In the genomic region with DNA sequence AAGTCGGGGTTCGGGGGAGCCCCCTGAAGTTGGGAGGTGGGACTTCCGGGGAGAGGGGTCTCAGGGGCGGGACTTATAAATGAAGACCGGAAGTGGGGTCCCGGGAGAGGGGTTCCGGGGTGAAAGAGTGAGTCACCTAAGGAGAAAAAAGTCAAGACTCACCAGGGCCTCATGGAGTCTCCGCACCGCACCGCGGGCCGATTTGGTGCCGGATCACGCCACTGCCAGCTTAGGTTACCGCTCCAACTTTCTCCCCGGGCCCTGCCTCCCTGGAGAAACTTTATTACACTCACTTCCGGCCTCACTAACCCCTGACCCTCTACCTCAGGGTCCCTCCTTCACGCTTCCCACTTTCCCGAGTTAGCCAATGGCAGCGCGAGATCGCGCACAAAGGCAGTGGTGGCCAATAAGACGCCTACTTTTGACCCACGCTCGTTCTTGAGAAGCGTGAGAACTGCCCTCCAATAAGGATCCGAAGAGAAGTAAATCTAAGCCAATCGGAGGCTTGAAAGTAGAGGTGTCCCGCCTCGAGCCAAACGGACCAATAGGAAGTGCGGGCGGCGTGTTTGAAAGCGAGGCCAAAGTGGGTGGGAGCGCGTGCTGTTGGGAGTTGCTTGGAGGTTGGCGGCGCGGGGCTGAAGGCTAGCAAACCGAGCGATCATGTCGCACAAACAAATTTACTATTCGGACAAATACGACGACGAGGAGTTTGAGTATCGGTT, we compare ENCODE assay signal across 8 cellular contexts. TPM values are rescaled to one million over a fixed set of nuclear protein-coding genes. Genes with fewer than 3 reads are reported as not detected.
DNase-seq lines count a peak whose midpoint lies in the region; ATAC-seq and TF ChIP-seq lines count a peak whose summit lies in the region.

A gene (plus strand): TSS at position 596 of the 722 bp plus-strand sequence. CDS start 65 bp downstream, at position 661.

- peak within 1 kb of the TSS; percentile 98 to 99 for H3K27ac ChIP-seq in left lung

- no peaks in the 10 kb centered on the region for H3K9me3 ChIP-seq in left lung

- H3K9me3 Mint-ChIP-seq in CD14-positive monocyte = no peaks in the 10 kb centered on the region
- no peaks in the 10 kb centered on the region for H3K9me3 Mint-ChIP-seq in activated CD4-positive, alpha-beta T cell treated with anti-CD3 and anti-CD28 coated beads, Interleukin-2, amount 10 ng/mL, durations not matched to agents 7 days and 5 days

- CTCF ChIA-PET in activated CD4-positive, alpha-beta T cell treated with anti-CD3 and anti-CD28 coated beads, Interleukin-2, amount 10 ng/mL, durations not matched to agents 7 days and 5 days (lab: Charles Lee) = interaction anchor here (0.8 to 6.4 kb wide), 15 partner anchors 9 to 247 kb away, joined by 3 to 26 read pairs (median 5); a partner anchor contains a TSS

- H3K4me3 ChIP-seq in left lung = peak within 1 kb of the TSS; percentile 63 to 68

- DNase-seq in CD14-positive monocyte (ENCODE audit: low spot score) = peak; percentile 99
- peak; percentile 100 for DNase-seq in NCI-H69 (lab: John Stamatoyannopoulos, UW)
- peak; percentile 98 for DNase-seq in activated CD4-positive, alpha-beta T cell treated with anti-CD3 and anti-CD28 coated beads, Interleukin-2, amount 10 ng/mL, durations not matched to agents 7 days and 5 days
- DNase-seq in dermis microvascular lymphatic vessel endothelial cell (ENCODE audit: low read depth in 2 of 2) = peak; percentile 100
- DNase-seq in left lung = peak; percentile 92 to 98
- peak; percentile 89 to 91 for DNase-seq in stimulated activated CD4-positive, alpha-beta T cell treated with anti-CD3 and anti-CD28 coated beads, Interleukin-2, amount 100 ng/mL, for 48 hours

- no peak within 1 kb of the TSS for H3K27ac Mint-ChIP-seq in CD14-positive monocyte
- no peak within 1 kb of the TSS for H3K27ac Mint-ChIP-seq in activated CD4-positive, alpha-beta T cell treated with anti-CD3 and anti-CD28 coated beads, Interleukin-2, amount 10 ng/mL, durations not matched to agents 7 days and 5 days

- H3K4me1 ChIP-seq in left lung = peaks cover 43 to 51% of the 10 kb centered on the region in 2 donors

- POLR2A ChIA-PET in activated CD4-positive, alpha-beta T cell treated with anti-CD3 and anti-CD28 coated beads, Interleukin-2, amount 10 ng/mL, durations not matched to agents 7 days and 5 days (lab: Charles Lee) = interaction anchor here (0.6 to 1.6 kb wide), 4 partner anchors 13 to 375 kb away, joined by 3 to 6 read pairs (median 4); a partner anchor contains a TSS

- TF ChIP-seq CTCF in CD14-positive monocyte (IDR thresholded peaks at IDR 0.05) (no peak), left lung (IDR thresholded peaks at IDR 0.05) (no peak)

- peaks cover 42% of the 10 kb centered on the region for H3K4me1 Mint-ChIP-seq in CD14-positive monocyte
- peaks cover 40% of the 10 kb centered on the region for H3K4me1 Mint-ChIP-seq in activated CD4-positive, alpha-beta T cell treated with anti-CD3 and anti-CD28 coated beads, Interleukin-2, amount 10 ng/mL, durations not matched to agents 7 days and 5 days

- no peaks in the 10 kb centered on the region for H3K27me3 ChIP-seq in left lung

- H3K36me3 ChIP-seq in left lung = peaks cover 0 to 6% of the 10 kb centered on the region in 2 donors

- no peak within 1 kb of the TSS for H3K4me3 Mint-ChIP-seq in CD14-positive monocyte
- H3K4me3 Mint-ChIP-seq in activated CD4-positive, alpha-beta T cell treated with anti-CD3 and anti-CD28 coated beads, Interleukin-2, amount 10 ng/mL, durations not matched to agents 7 days and 5 days = no peak within 1 kb of the TSS

- peak; percentile 69 for ATAC-seq in GM19372 (IDR thresholded peaks at IDR 0.05; ENCODE audit: low read depth, unreplicated experiment)
- peak; percentile 79 for ATAC-seq in HG03521 (IDR thresholded peaks at IDR 0.05; ENCODE audit: unreplicated experiment)
- ATAC-seq in left lung = peak; percentile 83

- H3K27me3 Mint-ChIP-seq in CD14-positive monocyte (ENCODE audit: low read depth in 3 of 3) = peaks cover 0 to 3% (median 0%) of the 10 kb centered on the region in 3 donors
- H3K27me3 Mint-ChIP-seq in activated CD4-positive, alpha-beta T cell treated with anti-CD3 and anti-CD28 coated beads, Interleukin-2, amount 10 ng/mL, durations not matched to agents 7 days and 5 days = no peaks in the 10 kb centered on the region

- intact Hi-C loops in CD14-positive monocyte (cut with micrococcal nuclease) = loop anchor here (5.0 kb wide), 3 partner anchors 33 to 88 kb away; a partner anchor contains a TSS
- intact Hi-C loops in left lung (cut with DNase I) = no loop called here

- H3K36me3 Mint-ChIP-seq in CD14-positive monocyte = peaks cover 14 to 23% of the 10 kb centered on the region in 2 donors
- H3K36me3 Mint-ChIP-seq in activated CD4-positive, alpha-beta T cell treated with anti-CD3 and anti-CD28 coated beads, Interleukin-2, amount 10 ng/mL, durations not matched to agents 7 days and 5 days (ENCODE audit: low read depth) = peaks cover 33% of the 10 kb centered on the region

RNA-seq across cellular contexts. Expression of the gene that starts here (rescaled TPM):
- 10 to 100 TPM; 18.0 to 22.6 TPM for polyA plus RNA-seq in CD14-positive monocyte
- total RNA-seq in activated CD4-positive, alpha-beta T cell treated with anti-CD3 and anti-CD28 coated beads, Interleukin-2, amount 10 ng/mL, durations not matched to agents 7 days and 5 days = 100 to 1,000 TPM; 147 to 157 TPM
- total RNA-seq in dermis microvascular lymphatic vessel endothelial cell (63.2 and 73.7 TPM in 2 replicates), left lung (10 to 100 TPM; 29.7 to 40.8 TPM)

Comparison
In these comparisons a context has a peak if more than half of its experiments do, and no peak if none do; other contexts are left out.
1. Peak in every context shown above with its lines: DNase-seq, ATAC-seq, H3K4me3 ChIP-seq and H3K27ac ChIP-seq.
2. intact Hi-C loops: an anchor here in CD14-positive monocyte (5.0 kb wide); none called in left lung.